In the genomic region with DNA sequence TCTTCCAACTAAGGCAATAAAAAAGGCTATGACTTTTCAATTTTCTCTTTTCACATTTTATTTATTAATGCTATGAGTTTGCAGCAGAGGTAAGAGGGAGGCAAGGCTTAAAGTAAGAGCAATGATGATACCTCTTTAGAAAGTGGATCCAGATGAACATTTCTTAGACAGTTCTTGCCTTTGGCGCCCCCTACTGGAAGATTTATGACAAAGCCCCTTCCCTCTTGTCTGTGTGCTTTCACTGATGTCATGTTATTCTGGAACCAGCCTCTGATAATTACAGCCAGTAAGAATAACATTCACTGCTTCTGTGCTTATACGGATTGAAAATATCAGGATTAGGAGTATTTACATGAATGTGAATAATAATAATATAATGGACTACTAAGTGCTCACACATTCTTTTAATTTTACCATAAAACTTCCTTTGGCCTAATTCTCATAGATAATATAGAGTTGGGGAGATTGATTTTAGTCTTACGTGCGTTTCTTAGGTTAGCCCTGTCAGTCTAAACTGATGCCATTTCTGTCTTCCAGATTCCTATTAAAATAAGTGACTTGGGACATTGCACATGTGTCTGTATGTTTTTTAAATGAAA, we compare ENCODE assay signal across 1 cellular context.
TF ChIP-seq lines count a peak whose summit lies in the region.

No MANE protein-coding gene starts in this region.

TF ChIP-seq in HepG2, 621 proteins besides CTCF, POLR2A, EP300 and RAD21 (continued from another document):
- TF ChIP-seq, protein P1, sequence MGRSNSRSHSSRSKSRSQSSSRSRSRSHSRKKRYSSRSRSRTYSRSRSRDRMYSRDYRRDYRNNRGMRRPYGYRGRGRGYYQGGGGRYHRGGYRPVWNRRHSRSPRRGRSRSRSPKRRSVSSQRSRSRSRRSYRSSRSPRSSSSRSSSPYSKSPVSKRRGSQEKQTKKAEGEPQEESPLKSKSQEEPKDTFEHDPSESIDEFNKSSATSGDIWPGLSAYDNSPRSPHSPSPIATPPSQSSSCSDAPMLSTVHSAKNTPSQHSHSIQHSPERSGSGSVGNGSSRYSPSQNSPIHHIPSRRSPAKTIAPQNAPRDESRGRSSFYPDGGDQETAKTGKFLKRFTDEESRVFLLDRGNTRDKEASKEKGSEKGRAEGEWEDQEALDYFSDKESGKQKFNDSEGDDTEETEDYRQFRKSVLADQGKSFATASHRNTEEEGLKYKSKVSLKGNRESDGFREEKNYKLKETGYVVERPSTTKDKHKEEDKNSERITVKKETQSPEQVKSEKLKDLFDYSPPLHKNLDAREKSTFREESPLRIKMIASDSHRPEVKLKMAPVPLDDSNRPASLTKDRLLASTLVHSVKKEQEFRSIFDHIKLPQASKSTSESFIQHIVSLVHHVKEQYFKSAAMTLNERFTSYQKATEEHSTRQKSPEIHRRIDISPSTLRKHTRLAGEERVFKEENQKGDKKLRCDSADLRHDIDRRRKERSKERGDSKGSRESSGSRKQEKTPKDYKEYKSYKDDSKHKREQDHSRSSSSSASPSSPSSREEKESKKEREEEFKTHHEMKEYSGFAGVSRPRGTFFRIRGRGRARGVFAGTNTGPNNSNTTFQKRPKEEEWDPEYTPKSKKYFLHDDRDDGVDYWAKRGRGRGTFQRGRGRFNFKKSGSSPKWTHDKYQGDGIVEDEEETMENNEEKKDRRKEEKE (IDR thresholded peaks at IDR 0.05) = no peak
- TF ChIP-seq NCOA2 (CRISPR knock-in tag; IDR thresholded peaks at IDR 0.05) = no peak
- TF ChIP-seq, protein P2, sequence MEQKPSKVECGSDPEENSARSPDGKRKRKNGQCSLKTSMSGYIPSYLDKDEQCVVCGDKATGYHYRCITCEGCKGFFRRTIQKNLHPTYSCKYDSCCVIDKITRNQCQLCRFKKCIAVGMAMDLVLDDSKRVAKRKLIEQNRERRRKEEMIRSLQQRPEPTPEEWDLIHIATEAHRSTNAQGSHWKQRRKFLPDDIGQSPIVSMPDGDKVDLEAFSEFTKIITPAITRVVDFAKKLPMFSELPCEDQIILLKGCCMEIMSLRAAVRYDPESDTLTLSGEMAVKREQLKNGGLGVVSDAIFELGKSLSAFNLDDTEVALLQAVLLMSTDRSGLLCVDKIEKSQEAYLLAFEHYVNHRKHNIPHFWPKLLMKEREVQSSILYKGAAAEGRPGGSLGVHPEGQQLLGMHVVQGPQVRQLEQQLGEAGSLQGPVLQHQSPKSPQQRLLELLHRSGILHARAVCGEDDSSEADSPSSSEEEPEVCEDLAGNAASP (CRISPR knock-in tag; IDR thresholded peaks at IDR 0.05; ENCODE audit: borderline replicate concordance) = no peak
- no peak for TF ChIP-seq ZC3H4 (CRISPR knock-in tag; IDR thresholded peaks at IDR 0.05; ENCODE audit: borderline replicate concordance)
- no peak for TF ChIP-seq ZNF34 (CRISPR knock-in tag; IDR thresholded peaks at IDR 0.05; ENCODE audit: borderline replicate concordance)
- TF ChIP-seq ZNF563 (CRISPR knock-in tag; IDR thresholded peaks at IDR 0.05) = no peak
- no peak for TF ChIP-seq ZNF441 (CRISPR knock-in tag; IDR thresholded peaks at IDR 0.05; ENCODE audit: borderline replicate concordance)
- TF ChIP-seq ZNF878 (CRISPR knock-in tag; IDR thresholded peaks at IDR 0.05) = no peak
- no peak for TF ChIP-seq ISL2 (CRISPR knock-in tag; IDR thresholded peaks at IDR 0.05)
- TF ChIP-seq CCAR2 (optimal IDR thresholded peaks at IDR 0.05; ENCODE audit: low read depth, low read length) = no peak
- TF ChIP-seq, protein P3, sequence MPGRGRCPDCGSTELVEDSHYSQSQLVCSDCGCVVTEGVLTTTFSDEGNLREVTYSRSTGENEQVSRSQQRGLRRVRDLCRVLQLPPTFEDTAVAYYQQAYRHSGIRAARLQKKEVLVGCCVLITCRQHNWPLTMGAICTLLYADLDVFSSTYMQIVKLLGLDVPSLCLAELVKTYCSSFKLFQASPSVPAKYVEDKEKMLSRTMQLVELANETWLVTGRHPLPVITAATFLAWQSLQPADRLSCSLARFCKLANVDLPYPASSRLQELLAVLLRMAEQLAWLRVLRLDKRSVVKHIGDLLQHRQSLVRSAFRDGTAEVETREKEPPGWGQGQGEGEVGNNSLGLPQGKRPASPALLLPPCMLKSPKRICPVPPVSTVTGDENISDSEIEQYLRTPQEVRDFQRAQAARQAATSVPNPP (CRISPR knock-in tag; IDR thresholded peaks at IDR 0.05) = no peak
- TF ChIP-seq FLYWCH1 (CRISPR knock-in tag; IDR thresholded peaks at IDR 0.05) = no peak
- TF ChIP-seq ZNF83 (CRISPR knock-in tag; IDR thresholded peaks at IDR 0.05; ENCODE audit: borderline replicate concordance) = no peak
- TF ChIP-seq, protein P4, sequence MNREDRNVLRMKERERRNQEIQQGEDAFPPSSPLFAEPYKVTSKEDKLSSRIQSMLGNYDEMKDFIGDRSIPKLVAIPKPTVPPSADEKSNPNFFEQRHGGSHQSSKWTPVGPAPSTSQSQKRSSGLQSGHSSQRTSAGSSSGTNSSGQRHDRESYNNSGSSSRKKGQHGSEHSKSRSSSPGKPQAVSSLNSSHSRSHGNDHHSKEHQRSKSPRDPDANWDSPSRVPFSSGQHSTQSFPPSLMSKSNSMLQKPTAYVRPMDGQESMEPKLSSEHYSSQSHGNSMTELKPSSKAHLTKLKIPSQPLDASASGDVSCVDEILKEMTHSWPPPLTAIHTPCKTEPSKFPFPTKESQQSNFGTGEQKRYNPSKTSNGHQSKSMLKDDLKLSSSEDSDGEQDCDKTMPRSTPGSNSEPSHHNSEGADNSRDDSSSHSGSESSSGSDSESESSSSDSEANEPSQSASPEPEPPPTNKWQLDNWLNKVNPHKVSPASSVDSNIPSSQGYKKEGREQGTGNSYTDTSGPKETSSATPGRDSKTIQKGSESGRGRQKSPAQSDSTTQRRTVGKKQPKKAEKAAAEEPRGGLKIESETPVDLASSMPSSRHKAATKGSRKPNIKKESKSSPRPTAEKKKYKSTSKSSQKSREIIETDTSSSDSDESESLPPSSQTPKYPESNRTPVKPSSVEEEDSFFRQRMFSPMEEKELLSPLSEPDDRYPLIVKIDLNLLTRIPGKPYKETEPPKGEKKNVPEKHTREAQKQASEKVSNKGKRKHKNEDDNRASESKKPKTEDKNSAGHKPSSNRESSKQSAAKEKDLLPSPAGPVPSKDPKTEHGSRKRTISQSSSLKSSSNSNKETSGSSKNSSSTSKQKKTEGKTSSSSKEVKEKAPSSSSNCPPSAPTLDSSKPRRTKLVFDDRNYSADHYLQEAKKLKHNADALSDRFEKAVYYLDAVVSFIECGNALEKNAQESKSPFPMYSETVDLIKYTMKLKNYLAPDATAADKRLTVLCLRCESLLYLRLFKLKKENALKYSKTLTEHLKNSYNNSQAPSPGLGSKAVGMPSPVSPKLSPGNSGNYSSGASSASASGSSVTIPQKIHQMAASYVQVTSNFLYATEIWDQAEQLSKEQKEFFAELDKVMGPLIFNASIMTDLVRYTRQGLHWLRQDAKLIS (CRISPR knock-in tag; IDR thresholded peaks at IDR 0.05) = no peak
- TF ChIP-seq, protein P5, sequence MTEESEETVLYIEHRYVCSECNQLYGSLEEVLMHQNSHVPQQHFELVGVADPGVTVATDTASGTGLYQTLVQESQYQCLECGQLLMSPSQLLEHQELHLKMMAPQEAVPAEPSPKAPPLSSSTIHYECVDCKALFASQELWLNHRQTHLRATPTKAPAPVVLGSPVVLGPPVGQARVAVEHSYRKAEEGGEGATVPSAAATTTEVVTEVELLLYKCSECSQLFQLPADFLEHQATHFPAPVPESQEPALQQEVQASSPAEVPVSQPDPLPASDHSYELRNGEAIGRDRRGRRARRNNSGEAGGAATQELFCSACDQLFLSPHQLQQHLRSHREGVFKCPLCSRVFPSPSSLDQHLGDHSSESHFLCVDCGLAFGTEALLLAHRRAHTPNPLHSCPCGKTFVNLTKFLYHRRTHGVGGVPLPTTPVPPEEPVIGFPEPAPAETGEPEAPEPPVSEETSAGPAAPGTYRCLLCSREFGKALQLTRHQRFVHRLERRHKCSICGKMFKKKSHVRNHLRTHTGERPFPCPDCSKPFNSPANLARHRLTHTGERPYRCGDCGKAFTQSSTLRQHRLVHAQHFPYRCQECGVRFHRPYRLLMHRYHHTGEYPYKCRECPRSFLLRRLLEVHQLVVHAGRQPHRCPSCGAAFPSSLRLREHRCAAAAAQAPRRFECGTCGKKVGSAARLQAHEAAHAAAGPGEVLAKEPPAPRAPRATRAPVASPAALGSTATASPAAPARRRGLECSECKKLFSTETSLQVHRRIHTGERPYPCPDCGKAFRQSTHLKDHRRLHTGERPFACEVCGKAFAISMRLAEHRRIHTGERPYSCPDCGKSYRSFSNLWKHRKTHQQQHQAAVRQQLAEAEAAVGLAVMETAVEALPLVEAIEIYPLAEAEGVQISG (CRISPR knock-in tag; IDR thresholded peaks at IDR 0.05) = no peak
